30 cellular contexts compared by ENCODE assay signal in the genomic region with DNA sequence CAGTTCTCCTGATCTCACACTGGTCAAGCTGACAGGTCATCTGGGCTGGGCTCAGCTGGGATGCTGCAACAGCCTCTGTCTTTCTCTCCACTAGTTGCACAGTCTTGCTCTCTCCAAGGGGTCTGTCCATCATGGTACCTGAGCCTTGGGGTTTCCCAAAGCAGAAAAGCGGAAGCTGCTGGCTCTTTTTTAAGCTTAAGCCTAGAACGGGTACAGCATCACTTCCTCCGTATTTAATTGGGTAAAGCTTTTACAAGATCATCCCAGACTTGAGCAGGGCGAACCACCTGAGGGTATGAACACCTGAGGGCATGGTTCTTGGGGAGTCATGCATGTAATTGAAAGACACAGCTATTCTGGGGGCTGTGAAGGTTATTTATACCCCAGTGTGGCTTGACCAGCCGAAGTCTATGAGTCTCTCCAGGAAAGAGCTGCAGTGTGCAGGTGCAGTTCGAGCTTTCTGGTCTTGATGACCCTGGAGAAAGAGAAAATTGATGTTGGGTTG. TPM values are rescaled to one million over a fixed set of nuclear protein-coding genes. Genes with fewer than 3 reads are reported as not detected.
"Had no signal": no experiment of that assay in that cellular context is flagged by ENCODE, and none has a peak within 500 bp of the region (broad histone marks: within the 10 kb centered on the region; RNA-seq: fewer than 3 reads in every experiment).

No MANE protein-coding gene starts in this region.

- H3K4me3 Mint-ChIP-seq: activated naive CD8-positive, alpha-beta T cell treated with anti-CD3 and anti-CD28 coated beads for 36 hours; activated T-cell treated with anti-CD3 and anti-CD28 coated beads, Interleukin-2, amount 50 U/mL, for 4 hours; nephron; stimulated activated naive CD8-positive, alpha-beta T cell treated with anti-CD3 and anti-CD28 coated beads, Interleukin-15, Interleukin-2, amounts not matched to agents 100 ng/mL and 50 ng/mL, for 24 hours; WTC11 had no signal

- H3K9me3 ChIP-seq: esophagus muscularis mucosa, neutrophil, pancreas, thyroid gland, upper lobe of right lung had no signal

- H3K36me3 Mint-ChIP-seq: activated naive CD8-positive, alpha-beta T cell treated with anti-CD3 and anti-CD28 coated beads for 36 hours; WTC11 had no signal

- H3K9me3 Mint-ChIP-seq: activated naive CD8-positive, alpha-beta T cell treated with anti-CD3 and anti-CD28 coated beads for 36 hours; activated T-cell treated with anti-CD3 and anti-CD28 coated beads, Interleukin-2, amount 50 U/mL, for 4 hours; nephron; stimulated activated naive CD8-positive, alpha-beta T cell treated with anti-CD3 and anti-CD28 coated beads, Interleukin-15, Interleukin-2, amounts not matched to agents 100 ng/mL and 50 ng/mL, for 24 hours; WTC11 had no signal

- ATAC-seq: activated T-cell treated with anti-CD3 and anti-CD28 coated beads, Interleukin-2, amount 50 U/mL, for 4 hours; pancreas; right cardiac atrium; upper lobe of right lung; WTC11 had no signal

- H3K4me1 ChIP-seq: esophagus muscularis mucosa, pancreas, thyroid gland, upper lobe of right lung had no signal

- H3K27me3 ChIP-seq: thyroid gland, upper lobe of right lung had no signal

- H3K36me3 ChIP-seq: esophagus muscularis mucosa, neutrophil, pancreas, thyroid gland, upper lobe of right lung had no signal

- H3K4me3 ChIP-seq: coronary artery, esophagus muscularis mucosa, pancreas, thyroid gland, upper lobe of right lung had no signal

- H3K27ac Mint-ChIP-seq: activated naive CD8-positive, alpha-beta T cell treated with anti-CD3 and anti-CD28 coated beads for 36 hours; nephron; stimulated activated naive CD8-positive, alpha-beta T cell treated with anti-CD3 and anti-CD28 coated beads, Interleukin-15, Interleukin-2, amounts not matched to agents 100 ng/mL and 50 ng/mL, for 24 hours; WTC11 had no signal

- H3K27ac ChIP-seq: coronary artery, esophagus muscularis mucosa, neutrophil, pancreas, thyroid gland, upper lobe of right lung had no signal

- H3K4me1 Mint-ChIP-seq: activated naive CD8-positive, alpha-beta T cell treated with anti-CD3 and anti-CD28 coated beads for 36 hours; nephron had no signal

- H3K27me3 Mint-ChIP-seq: activated naive CD8-positive, alpha-beta T cell treated with anti-CD3 and anti-CD28 coated beads for 36 hours; stimulated activated naive CD8-positive, alpha-beta T cell treated with anti-CD3 and anti-CD28 coated beads, Interleukin-15, Interleukin-2, amounts not matched to agents 100 ng/mL and 50 ng/mL, for 24 hours had no signal

- DNase-seq: activated CD4-positive, alpha-beta T cell treated with anti-CD3 and anti-CD28 coated beads for 4 hours; activated CD4-positive, alpha-beta T cell treated with anti-CD3 and anti-CD28 coated beads, Interleukin-2, amount 50 U/mL, for 48 hours; activated CD8-positive, alpha-beta memory T cell treated with anti-CD3 and anti-CD28 coated beads, Interleukin-2, amount 50 U/mL, for 48 hours; activated naive CD4-positive, alpha-beta T cell treated with Interleukin-2 at 50 U/mL for 16 hours; activated naive CD8-positive, alpha-beta T cell treated with anti-CD3 and anti-CD28 coated beads for 36 hours; activated T-cell treated with anti-CD3 and anti-CD28 coated beads, Interleukin-2, amount 50 U/mL, for 4 hours; cerebellar nuclear complex; hippocampal formation; mesenchymal stem cell; pancreas; right cardiac atrium; stimulated activated CD4-positive, alpha-beta T cell treated with anti-CD3 and anti-CD28 coated beads, Interleukin-12 subunit alpha, Interleukin-12 subunit beta, amount 100 ng/mL, for 4 hours; stimulated activated CD4-positive, alpha-beta T cell treated with anti-CD3 and anti-CD28 coated beads, Interleukin-4, amount 100 ng/mL, for 4 hours; substantia nigra; T-helper 9 cell; thyroid gland; upper lobe of right lung had no signal

RNA-seq across cellular contexts. Expression of gene GGTLC1, which starts 13.4 kb away (rescaled TPM):
- total RNA-seq: activated CD8-positive, alpha-beta memory T cell treated with anti-CD3 and anti-CD28 coated beads for 36 hours; activated naive CD8-positive, alpha-beta T cell treated with anti-CD3 and anti-CD28 coated beads for 36 hours; activated T-cell treated with anti-CD3 and anti-CD28 coated beads, Interleukin-2, amount 50 U/mL, for 4 hours; bronchial epithelial cell; esophagus muscularis mucosa; frontal cortex; liver; mononuclear cell; myocyte; pulmonary artery endothelial cell; right cardiac atrium; WTC11 had no signal
- polyA plus RNA-seq: liver, right cardiac atrium had no signal
